In the genomic region with DNA sequence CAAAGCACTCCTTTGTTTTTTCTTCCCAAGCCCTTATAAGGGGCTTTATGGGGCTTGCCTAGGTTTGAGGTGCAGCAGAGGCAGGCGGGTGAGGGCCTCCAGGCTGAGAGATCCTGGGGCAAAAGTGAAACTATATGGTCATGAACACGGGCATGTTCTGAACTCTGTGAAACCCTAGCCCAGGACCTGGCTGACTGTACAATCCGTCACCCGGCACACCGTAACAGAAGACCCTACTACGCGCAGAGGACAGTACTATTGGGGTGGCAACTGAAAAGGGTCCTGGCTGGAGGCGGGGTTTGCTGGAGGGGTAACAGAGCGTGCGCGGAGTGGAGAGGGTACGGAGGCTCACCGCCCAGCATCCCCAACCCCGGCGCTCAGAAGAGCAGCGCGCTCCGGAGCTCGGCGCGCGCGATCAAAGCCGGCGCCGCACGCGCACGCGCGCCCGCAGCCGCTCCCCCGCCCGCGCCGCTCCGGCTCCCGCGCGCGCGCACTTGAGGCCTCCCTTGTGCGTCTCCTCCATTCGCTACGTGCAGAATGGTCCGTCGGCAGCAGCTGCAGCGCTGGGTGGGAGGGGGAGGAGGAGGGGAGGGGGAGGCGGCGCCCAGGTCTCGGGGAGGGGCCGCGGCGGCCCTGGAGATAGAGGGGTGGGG, we compare ENCODE assay signal across 1 cellular context.
TF ChIP-seq lines count a peak whose summit lies in the region.

No MANE protein-coding gene starts in this region.

TF ChIP-seq in K562, 482 proteins besides CTCF, POLR2A, EP300 and RAD21 (continued from another document and continues in another):
- TF ChIP-seq, protein P1, sequence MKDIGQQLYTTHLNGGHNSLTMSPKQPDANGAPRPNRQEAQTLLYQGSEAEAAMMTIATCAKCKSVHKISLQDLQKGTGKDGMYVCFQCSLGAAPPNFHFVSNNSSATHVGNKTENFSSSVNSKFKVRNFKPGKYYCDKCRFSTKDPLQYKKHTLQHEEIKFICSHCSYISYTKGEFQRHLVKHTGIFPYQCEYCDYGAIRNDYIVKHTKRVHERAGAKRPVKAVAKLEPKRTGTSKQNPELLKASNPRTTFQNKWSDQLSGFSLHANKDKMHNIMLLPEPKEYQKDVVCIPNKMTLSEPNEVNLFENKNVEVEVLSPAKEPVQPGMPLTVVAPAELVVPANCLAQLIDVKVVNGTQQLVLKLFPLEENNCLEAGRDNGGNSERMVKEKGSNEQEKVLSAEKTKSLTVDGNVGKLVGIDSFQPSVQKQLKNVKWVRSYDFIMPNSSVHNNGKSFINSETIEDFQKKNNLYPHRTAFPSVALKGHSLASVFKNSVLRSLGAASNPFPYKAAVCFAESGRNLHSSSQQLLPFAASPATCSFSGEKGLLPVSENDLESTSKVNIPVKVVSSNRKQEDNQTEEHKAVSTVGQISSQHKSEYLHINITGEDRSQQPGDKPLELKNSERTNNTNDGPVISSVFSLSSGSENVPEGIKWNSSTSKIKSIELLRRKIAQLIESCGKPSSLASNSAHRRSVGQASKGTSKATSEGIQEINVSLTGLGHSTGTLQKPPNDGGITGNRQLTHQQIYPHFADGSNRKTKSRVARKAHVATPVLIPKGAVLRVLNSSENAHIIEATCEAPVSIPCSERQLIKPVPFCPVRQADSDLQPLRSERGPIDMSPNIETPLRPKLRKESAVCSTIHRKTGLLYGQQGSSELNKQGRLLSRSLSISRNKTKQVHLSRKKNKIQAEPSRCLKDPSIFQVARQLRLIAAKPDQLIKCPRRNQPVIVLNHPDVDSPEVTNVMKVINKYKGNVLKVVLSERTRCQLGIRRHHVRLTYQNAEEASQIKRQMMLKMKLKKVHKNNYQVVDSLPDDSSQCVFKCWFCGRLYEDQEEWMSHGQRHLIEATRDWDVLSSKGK (CRISPR knock-in tag; IDR thresholded peaks at IDR 0.05) = no peak
- TF ChIP-seq, protein P2, sequence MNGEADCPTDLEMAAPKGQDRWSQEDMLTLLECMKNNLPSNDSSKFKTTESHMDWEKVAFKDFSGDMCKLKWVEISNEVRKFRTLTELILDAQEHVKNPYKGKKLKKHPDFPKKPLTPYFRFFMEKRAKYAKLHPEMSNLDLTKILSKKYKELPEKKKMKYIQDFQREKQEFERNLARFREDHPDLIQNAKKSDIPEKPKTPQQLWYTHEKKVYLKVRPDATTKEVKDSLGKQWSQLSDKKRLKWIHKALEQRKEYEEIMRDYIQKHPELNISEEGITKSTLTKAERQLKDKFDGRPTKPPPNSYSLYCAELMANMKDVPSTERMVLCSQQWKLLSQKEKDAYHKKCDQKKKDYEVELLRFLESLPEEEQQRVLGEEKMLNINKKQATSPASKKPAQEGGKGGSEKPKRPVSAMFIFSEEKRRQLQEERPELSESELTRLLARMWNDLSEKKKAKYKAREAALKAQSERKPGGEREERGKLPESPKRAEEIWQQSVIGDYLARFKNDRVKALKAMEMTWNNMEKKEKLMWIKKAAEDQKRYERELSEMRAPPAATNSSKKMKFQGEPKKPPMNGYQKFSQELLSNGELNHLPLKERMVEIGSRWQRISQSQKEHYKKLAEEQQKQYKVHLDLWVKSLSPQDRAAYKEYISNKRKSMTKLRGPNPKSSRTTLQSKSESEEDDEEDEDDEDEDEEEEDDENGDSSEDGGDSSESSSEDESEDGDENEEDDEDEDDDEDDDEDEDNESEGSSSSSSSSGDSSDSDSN (IDR thresholded peaks at IDR 0.05; ENCODE audit: borderline replicate concordance in 1 of 2, low read depth in 2 of 2, low read length in 2 of 2) = no peak
- no peak for TF ChIP-seq ZFP1 (CRISPR knock-in tag; IDR thresholded peaks at IDR 0.05)
- TF ChIP-seq, protein P3, sequence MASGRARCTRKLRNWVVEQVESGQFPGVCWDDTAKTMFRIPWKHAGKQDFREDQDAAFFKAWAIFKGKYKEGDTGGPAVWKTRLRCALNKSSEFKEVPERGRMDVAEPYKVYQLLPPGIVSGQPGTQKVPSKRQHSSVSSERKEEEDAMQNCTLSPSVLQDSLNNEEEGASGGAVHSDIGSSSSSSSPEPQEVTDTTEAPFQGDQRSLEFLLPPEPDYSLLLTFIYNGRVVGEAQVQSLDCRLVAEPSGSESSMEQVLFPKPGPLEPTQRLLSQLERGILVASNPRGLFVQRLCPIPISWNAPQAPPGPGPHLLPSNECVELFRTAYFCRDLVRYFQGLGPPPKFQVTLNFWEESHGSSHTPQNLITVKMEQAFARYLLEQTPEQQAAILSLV (tag; IDR thresholded peaks at IDR 0.05) = no peak
- TF ChIP-seq, protein P4, sequence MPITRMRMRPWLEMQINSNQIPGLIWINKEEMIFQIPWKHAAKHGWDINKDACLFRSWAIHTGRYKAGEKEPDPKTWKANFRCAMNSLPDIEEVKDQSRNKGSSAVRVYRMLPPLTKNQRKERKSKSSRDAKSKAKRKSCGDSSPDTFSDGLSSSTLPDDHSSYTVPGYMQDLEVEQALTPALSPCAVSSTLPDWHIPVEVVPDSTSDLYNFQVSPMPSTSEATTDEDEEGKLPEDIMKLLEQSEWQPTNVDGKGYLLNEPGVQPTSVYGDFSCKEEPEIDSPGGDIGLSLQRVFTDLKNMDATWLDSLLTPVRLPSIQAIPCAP (CRISPR knock-in tag; IDR thresholded peaks at IDR 0.05; ENCODE audit: borderline replicate concordance) = no peak
- TF ChIP-seq TAL1 (IDR thresholded peaks at IDR 0.05) = no peak
- TF ChIP-seq TCF7L2 (IDR thresholded peaks at IDR 0.05; ENCODE audit: low read depth, low read length) = peak; percentile 70
- no peak; the same call in 1 of the 2 replicates for TF ChIP-seq SMARCC2 (IDR thresholded peaks at IDR 0.05; ENCODE audit: low read depth)
- TF ChIP-seq KDM2B (CRISPR knock-in tag; IDR thresholded peaks at IDR 0.05) = no peak
- TF ChIP-seq CREBBP (IDR thresholded peaks at IDR 0.05; ENCODE audit: low read depth, low read length) = no peak
- no peak for TF ChIP-seq GATAD2A (IDR thresholded peaks at IDR 0.05)
- no peak for TF ChIP-seq ETV1 (tag; conservative IDR thresholded peaks at IDR 0.05; ENCODE audit: low read depth)
- TF ChIP-seq NR2F6 (CRISPR knock-in tag; IDR thresholded peaks at IDR 0.05) = no peak
- TF ChIP-seq, protein P5, sequence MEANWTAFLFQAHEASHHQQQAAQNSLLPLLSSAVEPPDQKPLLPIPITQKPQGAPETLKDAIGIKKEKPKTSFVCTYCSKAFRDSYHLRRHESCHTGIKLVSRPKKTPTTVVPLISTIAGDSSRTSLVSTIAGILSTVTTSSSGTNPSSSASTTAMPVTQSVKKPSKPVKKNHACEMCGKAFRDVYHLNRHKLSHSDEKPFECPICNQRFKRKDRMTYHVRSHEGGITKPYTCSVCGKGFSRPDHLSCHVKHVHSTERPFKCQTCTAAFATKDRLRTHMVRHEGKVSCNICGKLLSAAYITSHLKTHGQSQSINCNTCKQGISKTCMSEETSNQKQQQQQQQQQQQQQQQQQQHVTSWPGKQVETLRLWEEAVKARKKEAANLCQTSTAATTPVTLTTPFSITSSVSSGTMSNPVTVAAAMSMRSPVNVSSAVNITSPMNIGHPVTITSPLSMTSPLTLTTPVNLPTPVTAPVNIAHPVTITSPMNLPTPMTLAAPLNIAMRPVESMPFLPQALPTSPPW (CRISPR knock-in tag; IDR thresholded peaks at IDR 0.05) = peak; percentile 89
- TF ChIP-seq FOS (IDR thresholded peaks at IDR 0.05; ENCODE audit: extremely low read depth, insufficient read length) = no peak
- no peak for TF ChIP-seq CHD2 (IDR thresholded peaks at IDR 0.05; ENCODE audit: low read depth, low read length)
- no peak for TF ChIP-seq NUFIP1 (IDR thresholded peaks at IDR 0.05; ENCODE audit: partially characterized antibody)
- no peak for TF ChIP-seq MCM7 (IDR thresholded peaks at IDR 0.05)
- no peak for TF ChIP-seq CEBPG (CRISPR knock-in tag; IDR thresholded peaks at IDR 0.05)
- TF ChIP-seq CEBPG (tag; conservative IDR thresholded peaks at IDR 0.05 in 1 of 2, IDR thresholded peaks at IDR 0.05 in 1 of 2) = no peak
- TF ChIP-seq FOXM1 (IDR thresholded peaks at IDR 0.05; ENCODE audit: low read depth) = no peak
- no peak for TF ChIP-seq FOXM1 (CRISPR knock-in tag; IDR thresholded peaks at IDR 0.05; ENCODE audit: low read depth)
- no peak for TF ChIP-seq SIX5 (IDR thresholded peaks at IDR 0.05; ENCODE audit: borderline replicate concordance in 1 of 2, insufficient read depth in 1 of 2, low read depth in 1 of 2, low read length in 2 of 2)
- TF ChIP-seq, protein P6, sequence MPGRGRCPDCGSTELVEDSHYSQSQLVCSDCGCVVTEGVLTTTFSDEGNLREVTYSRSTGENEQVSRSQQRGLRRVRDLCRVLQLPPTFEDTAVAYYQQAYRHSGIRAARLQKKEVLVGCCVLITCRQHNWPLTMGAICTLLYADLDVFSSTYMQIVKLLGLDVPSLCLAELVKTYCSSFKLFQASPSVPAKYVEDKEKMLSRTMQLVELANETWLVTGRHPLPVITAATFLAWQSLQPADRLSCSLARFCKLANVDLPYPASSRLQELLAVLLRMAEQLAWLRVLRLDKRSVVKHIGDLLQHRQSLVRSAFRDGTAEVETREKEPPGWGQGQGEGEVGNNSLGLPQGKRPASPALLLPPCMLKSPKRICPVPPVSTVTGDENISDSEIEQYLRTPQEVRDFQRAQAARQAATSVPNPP (IDR thresholded peaks at IDR 0.05; ENCODE audit: borderline replicate concordance, insufficient read depth, insufficient read length) = no peak
- TF ChIP-seq, protein P7, sequence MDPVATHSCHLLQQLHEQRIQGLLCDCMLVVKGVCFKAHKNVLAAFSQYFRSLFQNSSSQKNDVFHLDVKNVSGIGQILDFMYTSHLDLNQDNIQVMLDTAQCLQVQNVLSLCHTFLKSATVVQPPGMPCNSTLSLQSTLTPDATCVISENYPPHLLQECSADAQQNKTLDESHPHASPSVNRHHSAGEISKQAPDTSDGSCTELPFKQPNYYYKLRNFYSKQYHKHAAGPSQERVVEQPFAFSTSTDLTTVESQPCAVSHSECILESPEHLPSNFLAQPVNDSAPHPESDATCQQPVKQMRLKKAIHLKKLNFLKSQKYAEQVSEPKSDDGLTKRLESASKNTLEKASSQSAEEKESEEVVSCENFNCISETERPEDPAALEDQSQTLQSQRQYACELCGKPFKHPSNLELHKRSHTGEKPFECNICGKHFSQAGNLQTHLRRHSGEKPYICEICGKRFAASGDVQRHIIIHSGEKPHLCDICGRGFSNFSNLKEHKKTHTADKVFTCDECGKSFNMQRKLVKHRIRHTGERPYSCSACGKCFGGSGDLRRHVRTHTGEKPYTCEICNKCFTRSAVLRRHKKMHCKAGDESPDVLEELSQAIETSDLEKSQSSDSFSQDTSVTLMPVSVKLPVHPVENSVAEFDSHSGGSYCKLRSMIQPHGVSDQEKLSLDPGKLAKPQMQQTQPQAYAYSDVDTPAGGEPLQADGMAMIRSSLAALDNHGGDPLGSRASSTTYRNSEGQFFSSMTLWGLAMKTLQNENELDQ (CRISPR knock-in tag; IDR thresholded peaks at IDR 0.05; ENCODE audit: borderline replicate concordance) = no peak
- no peak for TF ChIP-seq ATF7 (IDR thresholded peaks at IDR 0.05)
- TF ChIP-seq, protein P8, sequence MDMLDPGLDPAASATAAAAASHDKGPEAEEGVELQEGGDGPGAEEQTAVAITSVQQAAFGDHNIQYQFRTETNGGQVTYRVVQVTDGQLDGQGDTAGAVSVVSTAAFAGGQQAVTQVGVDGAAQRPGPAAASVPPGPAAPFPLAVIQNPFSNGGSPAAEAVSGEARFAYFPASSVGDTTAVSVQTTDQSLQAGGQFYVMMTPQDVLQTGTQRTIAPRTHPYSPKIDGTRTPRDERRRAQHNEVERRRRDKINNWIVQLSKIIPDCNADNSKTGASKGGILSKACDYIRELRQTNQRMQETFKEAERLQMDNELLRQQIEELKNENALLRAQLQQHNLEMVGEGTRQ (CRISPR knock-in tag; IDR thresholded peaks at IDR 0.05) = no peak
- no peak for TF ChIP-seq KLF16 (IDR thresholded peaks at IDR 0.05)
- TF ChIP-seq, protein P9, sequence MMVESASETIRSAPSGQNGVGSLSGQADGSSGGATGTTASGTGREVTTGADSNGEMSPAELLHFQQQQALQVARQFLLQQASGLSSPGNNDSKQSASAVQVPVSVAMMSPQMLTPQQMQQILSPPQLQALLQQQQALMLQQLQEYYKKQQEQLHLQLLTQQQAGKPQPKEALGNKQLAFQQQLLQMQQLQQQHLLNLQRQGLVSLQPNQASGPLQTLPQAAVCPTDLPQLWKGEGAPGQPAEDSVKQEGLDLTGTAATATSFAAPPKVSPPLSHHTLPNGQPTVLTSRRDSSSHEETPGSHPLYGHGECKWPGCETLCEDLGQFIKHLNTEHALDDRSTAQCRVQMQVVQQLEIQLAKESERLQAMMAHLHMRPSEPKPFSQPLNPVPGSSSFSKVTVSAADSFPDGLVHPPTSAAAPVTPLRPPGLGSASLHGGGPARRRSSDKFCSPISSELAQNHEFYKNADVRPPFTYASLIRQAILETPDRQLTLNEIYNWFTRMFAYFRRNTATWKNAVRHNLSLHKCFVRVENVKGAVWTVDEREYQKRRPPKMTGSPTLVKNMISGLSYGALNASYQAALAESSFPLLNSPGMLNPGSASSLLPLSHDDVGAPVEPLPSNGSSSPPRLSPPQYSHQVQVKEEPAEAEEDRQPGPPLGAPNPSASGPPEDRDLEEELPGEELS (CRISPR knock-in tag; IDR thresholded peaks at IDR 0.05; ENCODE audit: borderline replicate concordance) = no peak
- TF ChIP-seq, protein P10, sequence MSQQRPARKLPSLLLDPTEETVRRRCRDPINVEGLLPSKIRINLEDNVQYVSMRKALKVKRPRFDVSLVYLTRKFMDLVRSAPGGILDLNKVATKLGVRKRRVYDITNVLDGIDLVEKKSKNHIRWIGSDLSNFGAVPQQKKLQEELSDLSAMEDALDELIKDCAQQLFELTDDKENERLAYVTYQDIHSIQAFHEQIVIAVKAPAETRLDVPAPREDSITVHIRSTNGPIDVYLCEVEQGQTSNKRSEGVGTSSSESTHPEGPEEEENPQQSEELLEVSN (IDR thresholded peaks at IDR 0.05; ENCODE audit: borderline replicate concordance in 1 of 2, extremely low read depth in 1 of 2, insufficient read depth in 1 of 2, insufficient read length in 1 of 2, low read depth in 1 of 2, low read length in 1 of 2, poor library complexity in 1 of 2, severe bottlenecking in 1 of 2) = peak; percentile 71 to 86
- no peak for TF ChIP-seq ZNF707 (CRISPR knock-in tag; conservative IDR thresholded peaks at IDR 0.05)
- peak; percentile 69; the same call in 1 of the 2 replicates for TF ChIP-seq PHF8 (IDR thresholded peaks at IDR 0.05; ENCODE audit: borderline replicate concordance, low read length)
- TF ChIP-seq, protein P11, sequence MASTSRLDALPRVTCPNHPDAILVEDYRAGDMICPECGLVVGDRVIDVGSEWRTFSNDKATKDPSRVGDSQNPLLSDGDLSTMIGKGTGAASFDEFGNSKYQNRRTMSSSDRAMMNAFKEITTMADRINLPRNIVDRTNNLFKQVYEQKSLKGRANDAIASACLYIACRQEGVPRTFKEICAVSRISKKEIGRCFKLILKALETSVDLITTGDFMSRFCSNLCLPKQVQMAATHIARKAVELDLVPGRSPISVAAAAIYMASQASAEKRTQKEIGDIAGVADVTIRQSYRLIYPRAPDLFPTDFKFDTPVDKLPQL (IDR thresholded peaks at IDR 0.05; ENCODE audit: extremely low read depth, insufficient read length) = no peak
- TF ChIP-seq MAFF (IDR thresholded peaks at IDR 0.05; ENCODE audit: low read length) = no peak
- TF ChIP-seq, protein P12, sequence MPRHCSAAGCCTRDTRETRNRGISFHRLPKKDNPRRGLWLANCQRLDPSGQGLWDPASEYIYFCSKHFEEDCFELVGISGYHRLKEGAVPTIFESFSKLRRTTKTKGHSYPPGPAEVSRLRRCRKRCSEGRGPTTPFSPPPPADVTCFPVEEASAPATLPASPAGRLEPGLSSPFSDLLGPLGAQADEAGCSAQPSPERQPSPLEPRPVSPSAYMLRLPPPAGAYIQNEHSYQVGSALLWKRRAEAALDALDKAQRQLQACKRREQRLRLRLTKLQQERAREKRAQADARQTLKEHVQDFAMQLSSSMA (CRISPR knock-in tag; IDR thresholded peaks at IDR 0.05) = peak; percentile 63; the same call in 1 of the 2 replicates
- no peak for TF ChIP-seq ZFPM2 (CRISPR knock-in tag; IDR thresholded peaks at IDR 0.05)
- no peak for TF ChIP-seq PRPF4 (IDR thresholded peaks at IDR 0.05; ENCODE audit: insufficient read depth, low read depth, low read length, poor library complexity, severe bottlenecking)
- TF ChIP-seq NBN (IDR thresholded peaks at IDR 0.05; ENCODE audit: low read depth) = no peak
- no peak for TF ChIP-seq HNRNPLL (IDR thresholded peaks at IDR 0.05; ENCODE audit: low read depth, low read length, poor library complexity, severe bottlenecking)
- no peak for TF ChIP-seq COPS2 (conservative IDR thresholded peaks at IDR 0.05)
